Comparison of ENCODE assay signal across 10 cellular contexts in genomic region chr19:39823693-39824092, GRCh38. TPM values are rescaled to one million over a fixed set of nuclear protein-coding genes. Genes with fewer than 3 reads are reported as not detected.
A peak's percentile ranks its signal among the peaks of the same experiment; 100 is the strongest.
DNase-seq lines count a peak whose midpoint lies in the region; ATAC-seq, FAIRE-seq and TF ChIP-seq lines count a peak whose summit lies in the region.
"Had no signal": no experiment of that assay in that cellular context is flagged by ENCODE, and none has a peak within 500 bp of the region (broad histone marks: within the 10 kb centered on the region; RNA-seq: fewer than 3 reads in every experiment).

No MANE protein-coding gene starts in this region.

- intact Hi-C loops in HepG2 (cut with micrococcal nuclease; ENCODE audit: unreplicated experiment), result no loop called here
- intact Hi-C loops in tibial artery (cut with DNase I; ENCODE audit: low total_unique reads), result no loop called here

- 62% methylated on average over 7 of the region's 7 CpGs for WGBS in HepG2 (ENCODE audit: low lambda C conversion rate)

- no peak for TF ChIP-seq RAD21 in HepG2 (CRISPR knock-in tag; IDR thresholded peaks at IDR 0.05)

- H3K9me3 ChIP-seq in HepG2 (ENCODE audit: low read length), result no peaks in the 10 kb centered on the region
- H3K9me3 ChIP-seq in tibial artery, result no peaks in the 10 kb centered on the region

- H3K4me2 ChIP-seq in HepG2 (ENCODE audit: low read depth, low read length), result peak overlapping the region; percentile 76

- H3K9ac ChIP-seq in HepG2 (ENCODE audit: insufficient read depth, low read depth, low read length), result peak overlapping the region; percentile 33; the same call in 1 of the 2 replicates

- peaks cover 3 to 18% of the 10 kb centered on the region in 2 experiments; a peak in 2 of 5 replicates for H3K36me3 ChIP-seq in HepG2 (replicated peaks in 1 of 2; ENCODE audit: control insufficient read depth in 1 of 2, insufficient read depth in 2 of 2, low read length in 2 of 2)
- peaks cover 18 to 35% (median 33%) of the 10 kb centered on the region in 3 donors for H3K36me3 ChIP-seq in tibial artery

- H3K36me3 Mint-ChIP-seq in activated CD8-positive, alpha-beta T cell treated with anti-CD3 and anti-CD28 coated beads, Interleukin-2, amount 10 ng/mL, durations not matched to agents 7 days and 5 days (ENCODE audit: low read depth), result peaks cover 12% of the 10 kb centered on the region
- peaks cover 27 to 44% of the 10 kb centered on the region in 2 donors for H3K36me3 Mint-ChIP-seq in stimulated activated naive B cell treated with anti-CD40 and anti-IgM and Interleukin-4, amounts not matched to agents 10 μg/mL and 1 μg/mL and 100 μg/mL, for 72 hours

- H3K27me3 ChIP-seq in HepG2 (ENCODE audit: control insufficient read depth in 1 of 2, insufficient read depth in 2 of 2, low read length in 2 of 2) (no peaks in the 10 kb centered on the region), tibial artery (no peaks in the 10 kb centered on the region)

- no peak overlapping the region for H3K27ac ChIP-seq in HepG2 (ENCODE audit: extremely low read length, insufficient read depth, low read length)
- peak overlapping the region; percentile 76 to 81 for H3K27ac ChIP-seq in tibial artery

- DNase-seq in DMS53 (lab: John Stamatoyannopoulos, UW), result peak; percentile 53
- no peak for DNase-seq in DMS53 treated with DMSO at 0.1 percent for 48 hours (lab: John Stamatoyannopoulos, UW; ENCODE audit: unreplicated experiment)
- no peak for DNase-seq in astrocyte of the spinal cord (ENCODE audit: low read depth, low spot score)
- DNase-seq in HepG2 (ENCODE audit: low spot score), result no peak
- DNase-seq in tibial artery, result no peak
- no peak for DNase-seq in activated CD8-positive, alpha-beta T cell treated with anti-CD3 and anti-CD28 coated beads, Interleukin-2, amount 10 ng/mL, durations not matched to agents 7 days and 5 days
- no peak for DNase-seq in stimulated activated naive B cell treated with anti-CD40 and anti-IgM and Interleukin-4, amounts not matched to agents 10 μg/mL and 1 μg/mL and 100 μg/mL, for 72 hours

- peaks cover 17% of the 10 kb centered on the region for H3K4me1 ChIP-seq in HepG2 (ENCODE audit: insufficient read depth, low read length)
- H3K4me1 ChIP-seq in tibial artery, result peaks cover 0 to 16% (median 11%) of the 10 kb centered on the region in 4 donors

- TF ChIP-seq CTCF in astrocyte of the spinal cord (IDR thresholded peaks at IDR 0.05; ENCODE audit: low read depth, low read length) (no peak), HepG2 (CRISPR knock-in tag; IDR thresholded peaks at IDR 0.05) (no peak), tibial artery (IDR thresholded peaks at IDR 0.05) (no peak)

- in situ Hi-C loops in astrocyte of the spinal cord (cut with HindIII; ENCODE audit: low sequenced_read_pairs), result no loop called here
- in situ Hi-C loops in HepG2 (cut with HindIII; ENCODE audit: extremely low pct_ligation_motif_present, low pct_unique_long_range_greater_than_20kb), result no loop called here

- no peak for FAIRE-seq in HepG2 (lab: Jason Lieb, UNC)

- BruUV-seq in HepG2 (replicated peaks; lab: Mats Ljungman, UMichigan), result no TSS peak

- H3K9me3 Mint-ChIP-seq in activated CD8-positive, alpha-beta T cell treated with anti-CD3 and anti-CD28 coated beads, Interleukin-2, amount 10 ng/mL, durations not matched to agents 7 days and 5 days (ENCODE audit: insufficient read depth), result no peaks in the 10 kb centered on the region
- no peaks in the 10 kb centered on the region for H3K9me3 Mint-ChIP-seq in stimulated activated naive B cell treated with anti-CD40 and anti-IgM and Interleukin-4, amounts not matched to agents 10 μg/mL and 1 μg/mL and 100 μg/mL, for 72 hours
- H3K9me3 Mint-ChIP-seq: activated T-cell treated with anti-CD3 and anti-CD28 coated beads, Interleukin-2, amount 50 U/mL, for 24 hours had no signal

- TF ChIP-seq POLR2A in HepG2 (IDR thresholded peaks at IDR 0.05; ENCODE audit: insufficient read depth in 1 of 2, low read depth in 2 of 2, low read length in 2 of 2), result no peak

- H3K4me3 ChIP-seq in astrocyte of the spinal cord (ENCODE audit: low read depth, low read length) (peak overlapping the region; percentile 92), HepG2 (replicated peaks in 1 of 3; ENCODE audit: insufficient read depth in 1 of 3, low read depth in 2 of 3, low read length in 3 of 3) (peak overlapping the region; percentile 33 to 68 (median 64); a peak in 5 of 6 replicates), tibial artery (peak overlapping the region; percentile 61 to 76)

- no peaks in the 10 kb centered on the region for H3K79me2 ChIP-seq in HepG2 (ENCODE audit: insufficient read depth, low read length)

- no peaks in the 10 kb centered on the region for H4K20me1 ChIP-seq in HepG2 (ENCODE audit: insufficient read depth, low read length)

- POLR2A ChIA-PET in HepG2 (lab: Yijun Ruan, JAX), result no interaction called here
- POLR2A ChIA-PET in activated CD8-positive, alpha-beta T cell treated with anti-CD3 and anti-CD28 coated beads, Interleukin-2, amount 10 ng/mL, durations not matched to agents 7 days and 5 days (lab: Charles Lee), result interaction anchor here (1.0 to 2.1 kb wide), 2 partner anchors 10 to 21 kb away, joined by 4 to 13 read pairs; partner anchors contain the start of gene DYRK1B

- no peak for ATAC-seq in HepG2
- ATAC-seq in activated CD8-positive, alpha-beta T cell treated with anti-CD3 and anti-CD28 coated beads, Interleukin-2, amount 10 ng/mL, durations not matched to agents 7 days and 5 days, result no peak
- ATAC-seq in stimulated activated naive B cell treated with anti-CD40 and anti-IgM and Interleukin-4, amounts not matched to agents 10 μg/mL and 1 μg/mL and 100 μg/mL, for 72 hours (replicated peaks), result no peak
- ATAC-seq in HG02610 (IDR thresholded peaks at IDR 0.05; ENCODE audit: unreplicated experiment), result no peak

- H3K4me3 Mint-ChIP-seq in activated CD8-positive, alpha-beta T cell treated with anti-CD3 and anti-CD28 coated beads, Interleukin-2, amount 10 ng/mL, durations not matched to agents 7 days and 5 days, result no peak overlapping the region
- H3K4me3 Mint-ChIP-seq in stimulated activated naive B cell treated with anti-CD40 and anti-IgM and Interleukin-4, amounts not matched to agents 10 μg/mL and 1 μg/mL and 100 μg/mL, for 72 hours, result no peak overlapping the region
- H3K4me3 Mint-ChIP-seq: activated T-cell treated with anti-CD3 and anti-CD28 coated beads, Interleukin-2, amount 50 U/mL, for 24 hours had no signal

- no peaks in the 10 kb centered on the region for H3K27me3 Mint-ChIP-seq in activated CD8-positive, alpha-beta T cell treated with anti-CD3 and anti-CD28 coated beads, Interleukin-2, amount 10 ng/mL, durations not matched to agents 7 days and 5 days (ENCODE audit: low read depth)
- no peaks in the 10 kb centered on the region for H3K27me3 Mint-ChIP-seq in stimulated activated naive B cell treated with anti-CD40 and anti-IgM and Interleukin-4, amounts not matched to agents 10 μg/mL and 1 μg/mL and 100 μg/mL, for 72 hours
- H3K27me3 Mint-ChIP-seq: activated T-cell treated with anti-CD3 and anti-CD28 coated beads, Interleukin-2, amount 50 U/mL, for 24 hours had no signal

- no peak overlapping the region for H2AFZ ChIP-seq in HepG2 (ENCODE audit: low read length)

- H3K27ac Mint-ChIP-seq in activated CD8-positive, alpha-beta T cell treated with anti-CD3 and anti-CD28 coated beads, Interleukin-2, amount 10 ng/mL, durations not matched to agents 7 days and 5 days, result no peak overlapping the region
- no peak overlapping the region for H3K27ac Mint-ChIP-seq in stimulated activated naive B cell treated with anti-CD40 and anti-IgM and Interleukin-4, amounts not matched to agents 10 μg/mL and 1 μg/mL and 100 μg/mL, for 72 hours
- H3K27ac Mint-ChIP-seq: activated T-cell treated with anti-CD3 and anti-CD28 coated beads, Interleukin-2, amount 50 U/mL, for 24 hours had no signal

- CTCF ChIA-PET in HepG2 (lab: Yijun Ruan, JAX; ENCODE audit: low intra/inter-chr PET ratio, low total read pairs), result no interaction called here
- CTCF ChIA-PET in activated CD8-positive, alpha-beta T cell treated with anti-CD3 and anti-CD28 coated beads, Interleukin-2, amount 10 ng/mL, durations not matched to agents 7 days and 5 days (lab: Charles Lee), result interaction anchor here (2.0 kb wide), 1 partner anchor 20 kb away, joined by 10 read pairs; no protein-coding TSS in a partner anchor

- TF ChIP-seq EP300 in HepG2 (IDR thresholded peaks at IDR 0.05; ENCODE audit: low read depth in 2 of 2, low read length in 2 of 2) (no peak), HepG2 (CRISPR knock-in tag; IDR thresholded peaks at IDR 0.05; ENCODE audit: borderline replicate concordance) (no peak)

- peaks cover 9% of the 10 kb centered on the region for H3K4me1 Mint-ChIP-seq in activated CD8-positive, alpha-beta T cell treated with anti-CD3 and anti-CD28 coated beads, Interleukin-2, amount 10 ng/mL, durations not matched to agents 7 days and 5 days (ENCODE audit: low read depth)
- peaks cover 18 to 29% of the 10 kb centered on the region in 2 donors for H3K4me1 Mint-ChIP-seq in stimulated activated naive B cell treated with anti-CD40 and anti-IgM and Interleukin-4, amounts not matched to agents 10 μg/mL and 1 μg/mL and 100 μg/mL, for 72 hours

RNA-seq across cellular contexts. Expression of gene DYRK1B, which starts 10.3 kb away (rescaled TPM):
- 0.45 and 0.82 TPM in 2 replicates for total RNA-seq in HepG2 (2016; rRNA removed; fragmentation: Illumina TruSeq; extraction: Trizol)
- total RNA-seq in HepG2 (2016; cell fraction: cytosol; rRNA removed; fragmentation: Illumina TruSeq; extraction: Trizol; ENCODE audit: low read depth), result 1.2 and 1.7 TPM in 2 replicates
- total RNA-seq in HepG2 (2016; cell fraction: insoluble cytoplasmic fraction; rRNA removed; fragmentation: Illumina TruSeq; extraction: Trizol), result 0.39 and 1.3 TPM in 2 replicates
- total RNA-seq in HepG2 (2016; cell fraction: membrane; rRNA removed; fragmentation: Illumina TruSeq; extraction: Trizol), result 1.00 and 1.1 TPM in 2 replicates
- 1.3 and 1.5 TPM in 2 replicates for total RNA-seq in HepG2 (2016; cell fraction: nucleus; rRNA removed; fragmentation: Illumina TruSeq; extraction: Trizol)
- polyA plus RNA-seq in HepG2 (2011; rRNA removed), result 1.1 and 1.3 TPM in 2 replicates
- polyA plus RNA-seq in HepG2 (2011; cell fraction: cytosol; rRNA removed), result 0.50 and 0.64 TPM in 2 replicates
- 5.0 and 6.5 TPM in 2 replicates for polyA plus RNA-seq in HepG2 (2011; cell fraction: nucleus; rRNA removed)
- 2.0 and 2.5 TPM in 2 replicates for polyA plus RNA-seq in HepG2 (2012)
- polyA plus RNA-seq in HepG2 (2016; cell fraction: cytosol; fragmentation: Illumina TruSeq; extraction: Trizol; ENCODE audit: low read depth), result 1.7 and 1.9 TPM in 2 replicates
- 0.58 and 0.68 TPM in 2 replicates for polyA plus RNA-seq in HepG2 (2016; cell fraction: insoluble cytoplasmic fraction; fragmentation: Illumina TruSeq; extraction: Trizol; ENCODE audit: low read depth)
- polyA plus RNA-seq in HepG2 (2016; cell fraction: membrane; fragmentation: Illumina TruSeq; extraction: Trizol; ENCODE audit: low read depth), result 1.8 and 2.4 TPM in 2 replicates
- 4.3 and 5.9 TPM in 2 replicates for polyA plus RNA-seq in HepG2 (2016; cell fraction: nucleus; fragmentation: Illumina TruSeq; extraction: Trizol; ENCODE audit: insufficient read depth, low read depth)
- 1.2 and 13.7 TPM in 2 replicates for polyA minus RNA-seq in HepG2 (2011; rRNA and poly(A)+ RNA removed; ENCODE audit: low replicate concordance)
- not detected in 2 replicates for polyA minus RNA-seq in HepG2 (2011; cell fraction: cytosol; rRNA and poly(A)+ RNA removed)
- polyA minus RNA-seq in HepG2 (2011; cell fraction: nucleus; rRNA and poly(A)+ RNA removed), result 1.3 and 2.7 TPM in 2 replicates
- total RNA-seq in activated CD8-positive, alpha-beta T cell treated with anti-CD3 and anti-CD28 coated beads, Interleukin-2, amount 10 ng/mL, durations not matched to agents 7 days and 5 days, result 1 to 10 TPM; 7.5 to 8.5 TPM

RNA-seq across cellular contexts. Expression of gene FBL, which starts 22.5 kb away (rescaled TPM):
- total RNA-seq in HepG2 (2016; rRNA removed; fragmentation: Illumina TruSeq; extraction: Trizol), result 153 and 235 TPM in 2 replicates
- total RNA-seq in HepG2 (2016; cell fraction: cytosol; rRNA removed; fragmentation: Illumina TruSeq; extraction: Trizol; ENCODE audit: low read depth), result 97.6 and 118 TPM in 2 replicates
- total RNA-seq in HepG2 (2016; cell fraction: insoluble cytoplasmic fraction; rRNA removed; fragmentation: Illumina TruSeq; extraction: Trizol), result 156 and 237 TPM in 2 replicates
- total RNA-seq in HepG2 (2016; cell fraction: membrane; rRNA removed; fragmentation: Illumina TruSeq; extraction: Trizol), result 195 and 220 TPM in 2 replicates
- total RNA-seq in HepG2 (2016; cell fraction: nucleus; rRNA removed; fragmentation: Illumina TruSeq; extraction: Trizol), result 85.6 and 92.5 TPM in 2 replicates
- polyA plus RNA-seq in HepG2 (2011; rRNA removed), result 408 and 468 TPM in 2 replicates
- 399 and 528 TPM in 2 replicates for polyA plus RNA-seq in HepG2 (2011; cell fraction: cytosol; rRNA removed)
- polyA plus RNA-seq in HepG2 (2011; cell fraction: nucleus; rRNA removed), result 142 and 169 TPM in 2 replicates
- 311 and 349 TPM in 2 replicates for polyA plus RNA-seq in HepG2 (2012)
- polyA plus RNA-seq in HepG2 (2016; cell fraction: cytosol; fragmentation: Illumina TruSeq; extraction: Trizol; ENCODE audit: low read depth), result 376 and 452 TPM in 2 replicates
- 420 and 553 TPM in 2 replicates for polyA plus RNA-seq in HepG2 (2016; cell fraction: insoluble cytoplasmic fraction; fragmentation: Illumina TruSeq; extraction: Trizol; ENCODE audit: low read depth)
- polyA plus RNA-seq in HepG2 (2016; cell fraction: membrane; fragmentation: Illumina TruSeq; extraction: Trizol; ENCODE audit: low read depth), result 376 and 422 TPM in 2 replicates
- 243 and 256 TPM in 2 replicates for polyA plus RNA-seq in HepG2 (2016; cell fraction: nucleus; fragmentation: Illumina TruSeq; extraction: Trizol; ENCODE audit: insufficient read depth, low read depth)
- polyA minus RNA-seq in HepG2 (2011; rRNA and poly(A)+ RNA removed; ENCODE audit: low replicate concordance), result 543 and 868 TPM in 2 replicates
- polyA minus RNA-seq in HepG2 (2011; cell fraction: cytosol; rRNA and poly(A)+ RNA removed), result 96.2 and 102 TPM in 2 replicates
- 21.2 and 34.9 TPM in 2 replicates for polyA minus RNA-seq in HepG2 (2011; cell fraction: nucleus; rRNA and poly(A)+ RNA removed)
- 100 to 1,000 TPM; 385 to 399 TPM for total RNA-seq in activated CD8-positive, alpha-beta T cell treated with anti-CD3 and anti-CD28 coated beads, Interleukin-2, amount 10 ng/mL, durations not matched to agents 7 days and 5 days

RNA-seq across cellular contexts. Expression of gene LEUTX, which starts 45.0 kb away (rescaled TPM):
- total RNA-seq in HepG2 (2016; rRNA removed; fragmentation: Illumina TruSeq; extraction: Trizol), result not detected in 2 replicates
- not detected in 2 replicates for total RNA-seq in HepG2 (2016; cell fraction: cytosol; rRNA removed; fragmentation: Illumina TruSeq; extraction: Trizol; ENCODE audit: low read depth)
- total RNA-seq in HepG2 (2016; cell fraction: insoluble cytoplasmic fraction; rRNA removed; fragmentation: Illumina TruSeq; extraction: Trizol), result not detected in 2 replicates
- not detected in 2 replicates for total RNA-seq in HepG2 (2016; cell fraction: membrane; rRNA removed; fragmentation: Illumina TruSeq; extraction: Trizol)
- total RNA-seq in HepG2 (2016; cell fraction: nucleus; rRNA removed; fragmentation: Illumina TruSeq; extraction: Trizol), result not detected in 2 replicates
- not detected in 2 replicates for polyA plus RNA-seq in HepG2 (2011; rRNA removed)
- polyA plus RNA-seq in HepG2 (2011; cell fraction: cytosol; rRNA removed), result not detected in 2 replicates
- polyA plus RNA-seq in HepG2 (2011; cell fraction: nucleus; rRNA removed), result not detected in 2 replicates
- not detected in 2 replicates for polyA plus RNA-seq in HepG2 (2012)
- not detected in 2 replicates for polyA plus RNA-seq in HepG2 (2016; cell fraction: cytosol; fragmentation: Illumina TruSeq; extraction: Trizol; ENCODE audit: low read depth)
- not detected in 2 replicates for polyA plus RNA-seq in HepG2 (2016; cell fraction: insoluble cytoplasmic fraction; fragmentation: Illumina TruSeq; extraction: Trizol; ENCODE audit: low read depth)
- polyA plus RNA-seq in HepG2 (2016; cell fraction: membrane; fragmentation: Illumina TruSeq; extraction: Trizol; ENCODE audit: low read depth), result not detected in 2 replicates
- not detected in 2 replicates for polyA plus RNA-seq in HepG2 (2016; cell fraction: nucleus; fragmentation: Illumina TruSeq; extraction: Trizol; ENCODE audit: insufficient read depth, low read depth)
- polyA minus RNA-seq in HepG2 (2011; rRNA and poly(A)+ RNA removed; ENCODE audit: low replicate concordance), result not detected in 2 replicates
- not detected in 2 replicates for polyA minus RNA-seq in HepG2 (2011; cell fraction: cytosol; rRNA and poly(A)+ RNA removed)
- not detected in 2 replicates for polyA minus RNA-seq in HepG2 (2011; cell fraction: nucleus; rRNA and poly(A)+ RNA removed)
- not detected for total RNA-seq in activated CD8-positive, alpha-beta T cell treated with anti-CD3 and anti-CD28 coated beads, Interleukin-2, amount 10 ng/mL, durations not matched to agents 7 days and 5 days
- total RNA-seq: left colon had no signal
